Comparison of ENCODE assay signal across 8 cellular contexts in the genomic region with DNA sequence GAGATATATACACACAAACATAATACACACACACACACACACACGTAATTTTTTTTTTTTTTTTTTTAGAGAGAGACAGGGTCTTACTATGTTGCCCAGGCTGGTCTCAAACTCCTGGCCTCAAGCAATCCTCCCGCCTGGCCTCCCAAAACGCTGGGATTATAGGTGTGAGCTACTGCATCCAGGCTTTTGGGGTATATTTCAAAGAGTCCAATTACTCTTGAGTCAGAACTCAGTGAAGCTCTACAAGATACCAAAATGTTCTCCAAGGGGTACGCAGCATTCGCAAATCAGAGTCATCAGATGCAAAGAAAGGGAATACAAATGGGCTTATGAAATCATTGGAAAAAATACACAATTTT. TPM values are rescaled to one million over a fixed set of nuclear protein-coding genes. Genes with fewer than 3 reads are reported as not detected.
DNase-seq lines count a peak whose midpoint lies in the region; ATAC-seq and TF ChIP-seq lines count a peak whose summit lies in the region.

No MANE protein-coding gene starts in this region.

- DNase-seq in osteocyte (ENCODE audit: extremely low spot score, unreplicated experiment) = no peak
- no peak for DNase-seq in effector CD8-positive, alpha-beta T cell (lab: John Stamatoyannopoulos, UW)
- no peak for DNase-seq in T-helper 9 cell
- no peak for DNase-seq in stimulated activated CD4-positive, alpha-beta T cell treated with anti-CD3 and anti-CD28 coated beads, Interleukin-1b, Interleukin-23, amount 100 ng/mL, for 48 hours
- DNase-seq in iPS-NIHi11 (ENCODE audit: low spot score) = no peak

- H3K27me3 Mint-ChIP-seq in brain = peaks cover under 1% of the 10 kb centered on the region
- no peaks in the 10 kb centered on the region for H3K27me3 Mint-ChIP-seq in osteocyte (ENCODE audit: unreplicated experiment)

- TF ChIP-seq CTCF in brain (conservative IDR thresholded peaks at IDR 0.05) = no peak
- no peak for TF ChIP-seq CTCF in osteocyte (IDR thresholded peaks at IDR 0.05)

- peaks cover 0 to 5% (median 0%) of the 10 kb centered on the region in 5 experiments for H3K9me3 Mint-ChIP-seq in brain
- no peaks in the 10 kb centered on the region for H3K9me3 Mint-ChIP-seq in osteocyte (ENCODE audit: unreplicated experiment)

- H3K4me3 Mint-ChIP-seq in brain (peak overlapping the region in 1 of 5 experiments; percentile 6), osteocyte (ENCODE audit: unreplicated experiment) (no peak overlapping the region)

- H3K36me3 Mint-ChIP-seq in brain (no peaks in the 10 kb centered on the region), osteocyte (ENCODE audit: unreplicated experiment) (no peaks in the 10 kb centered on the region)

- H3K4me1 Mint-ChIP-seq in brain (peaks cover 58% of the 10 kb centered on the region), osteocyte (ENCODE audit: unreplicated experiment) (peaks cover 57% of the 10 kb centered on the region)

- H3K27ac Mint-ChIP-seq in brain (peak overlapping the region; percentile 49 to 93 (median 87)), osteocyte (ENCODE audit: unreplicated experiment) (peak overlapping the region; percentile 96)

- ATAC-seq in GM18867 (IDR thresholded peaks at IDR 0.05; ENCODE audit: unreplicated experiment) (peak; percentile 9), HG02973 (IDR thresholded peaks at IDR 0.05; ENCODE audit: unreplicated experiment) (peak; percentile 0)

RNA-seq across cellular contexts. Expression of gene PHLDA1, which starts 54.0 kb away (rescaled TPM):
- 11.5 TPM for polyA plus RNA-seq in brain (ENCODE audit: insufficient read depth, low read depth, low replicate concordance)
- 52.0 and 53.7 TPM in 2 replicates for total RNA-seq in osteocyte
